2 cellular contexts compared by ENCODE assay signal in the genomic region with DNA sequence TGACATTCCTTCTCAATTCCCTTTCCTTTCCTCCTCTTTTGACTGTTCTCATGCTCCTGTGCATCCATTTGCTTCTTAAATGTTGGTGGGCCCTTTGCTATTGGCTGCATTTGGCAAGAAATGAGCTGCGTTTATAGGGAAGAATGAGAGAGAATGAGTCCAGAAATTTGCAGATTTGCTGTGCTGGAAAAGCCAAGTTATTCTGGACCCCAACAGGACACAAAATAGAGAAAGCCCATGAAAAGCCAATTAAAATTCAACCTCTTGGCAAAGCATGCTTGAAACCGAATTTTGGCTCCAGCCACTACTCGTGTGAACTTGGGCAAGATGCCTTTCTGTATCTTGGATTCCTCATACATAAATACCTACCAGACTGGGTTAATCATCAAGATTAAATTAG.
TF ChIP-seq lines count a peak whose summit lies in the region.

No MANE protein-coding gene starts in this region.

TF ChIP-seq in A549, 52 proteins besides CTCF, POLR2A, EP300 and RAD21 (continued from another document):
- TF ChIP-seq FOXS1 (CRISPR knock-in tag; IDR thresholded peaks at IDR 0.05): no peak
- TF ChIP-seq RARB (CRISPR knock-in tag; IDR thresholded peaks at IDR 0.05): no peak
- TF ChIP-seq GATA3 (IDR thresholded peaks at IDR 0.05; ENCODE audit: borderline replicate concordance): no peak
- TF ChIP-seq CHD4 (IDR thresholded peaks at IDR 0.05; ENCODE audit: borderline replicate concordance): no peak
- no peak for TF ChIP-seq SREBF2 (IDR thresholded peaks at IDR 0.05)
- no peak for TF ChIP-seq FOSL2 (IDR thresholded peaks at IDR 0.05)
- no peak for TF ChIP-seq FOSL2 (CRISPR knock-in tag; IDR thresholded peaks at IDR 0.05)
- TF ChIP-seq, protein P1, sequence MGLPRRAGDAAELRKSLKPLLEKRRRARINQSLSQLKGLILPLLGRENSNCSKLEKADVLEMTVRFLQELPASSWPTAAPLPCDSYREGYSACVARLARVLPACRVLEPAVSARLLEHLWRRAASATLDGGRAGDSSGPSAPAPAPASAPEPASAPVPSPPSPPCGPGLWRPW (IDR thresholded peaks at IDR 0.05): no peak
- TF ChIP-seq CEBPB (IDR thresholded peaks at IDR 0.05): no peak
- no peak for TF ChIP-seq JUNB (IDR thresholded peaks at IDR 0.05)
- no peak for TF ChIP-seq HOXA7 (CRISPR knock-in tag; IDR thresholded peaks at IDR 0.05)
- TF ChIP-seq MYC (IDR thresholded peaks at IDR 0.05; ENCODE audit: borderline replicate concordance, low read length): no peak
- TF ChIP-seq, protein P2, sequence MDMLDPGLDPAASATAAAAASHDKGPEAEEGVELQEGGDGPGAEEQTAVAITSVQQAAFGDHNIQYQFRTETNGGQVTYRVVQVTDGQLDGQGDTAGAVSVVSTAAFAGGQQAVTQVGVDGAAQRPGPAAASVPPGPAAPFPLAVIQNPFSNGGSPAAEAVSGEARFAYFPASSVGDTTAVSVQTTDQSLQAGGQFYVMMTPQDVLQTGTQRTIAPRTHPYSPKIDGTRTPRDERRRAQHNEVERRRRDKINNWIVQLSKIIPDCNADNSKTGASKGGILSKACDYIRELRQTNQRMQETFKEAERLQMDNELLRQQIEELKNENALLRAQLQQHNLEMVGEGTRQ (IDR thresholded peaks at IDR 0.05): no peak
- TF ChIP-seq NPAS2 (CRISPR knock-in tag; IDR thresholded peaks at IDR 0.05; ENCODE audit: borderline replicate concordance): no peak

TF ChIP-seq in HCT116, 20 proteins besides CTCF, POLR2A, EP300 and RAD21:
- TF ChIP-seq ZFX (IDR thresholded peaks at IDR 0.05) (no peak), SRF (IDR thresholded peaks at IDR 0.05; ENCODE audit: low read depth) (no peak), EZH2phosphoT487 (IDR thresholded peaks at IDR 0.05; ENCODE audit: borderline replicate concordance) (no peak), FOSL1 (IDR thresholded peaks at IDR 0.05; ENCODE audit: low read depth) (no peak), EGR1 (IDR thresholded peaks at IDR 0.05; ENCODE audit: low read depth) (no peak), SIN3A (IDR thresholded peaks at IDR 0.05; ENCODE audit: low read depth) (no peak), ELF1 (IDR thresholded peaks at IDR 0.05; ENCODE audit: borderline replicate concordance, low read depth) (no peak), YY1 (IDR thresholded peaks at IDR 0.05; ENCODE audit: extremely low read depth, insufficient replicate concordance, low read depth, low read length) (no peak), TCF7L2 (IDR thresholded peaks at IDR 0.05; ENCODE audit: borderline replicate concordance, extremely low read depth, insufficient read depth, insufficient read length) (no peak), CEBPB (IDR thresholded peaks at IDR 0.05; ENCODE audit: low read depth) (no peak), CBX3 (IDR thresholded peaks at IDR 0.05; ENCODE audit: low read depth) (no peak), POLR2AphosphoS5 (IDR thresholded peaks at IDR 0.05; ENCODE audit: low read depth, low read length) (no peak), JUND (IDR thresholded peaks at IDR 0.05) (no peak), EZH2 (IDR thresholded peaks at IDR 0.05) (no peak), SP1 (IDR thresholded peaks at IDR 0.05; ENCODE audit: low read depth) (no peak)
- TF ChIP-seq, protein P3, sequence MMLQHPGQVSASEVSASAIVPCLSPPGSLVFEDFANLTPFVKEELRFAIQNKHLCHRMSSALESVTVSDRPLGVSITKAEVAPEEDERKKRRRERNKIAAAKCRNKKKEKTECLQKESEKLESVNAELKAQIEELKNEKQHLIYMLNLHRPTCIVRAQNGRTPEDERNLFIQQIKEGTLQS (IDR thresholded peaks at IDR 0.05): no peak
- TF ChIP-seq, protein P4, sequence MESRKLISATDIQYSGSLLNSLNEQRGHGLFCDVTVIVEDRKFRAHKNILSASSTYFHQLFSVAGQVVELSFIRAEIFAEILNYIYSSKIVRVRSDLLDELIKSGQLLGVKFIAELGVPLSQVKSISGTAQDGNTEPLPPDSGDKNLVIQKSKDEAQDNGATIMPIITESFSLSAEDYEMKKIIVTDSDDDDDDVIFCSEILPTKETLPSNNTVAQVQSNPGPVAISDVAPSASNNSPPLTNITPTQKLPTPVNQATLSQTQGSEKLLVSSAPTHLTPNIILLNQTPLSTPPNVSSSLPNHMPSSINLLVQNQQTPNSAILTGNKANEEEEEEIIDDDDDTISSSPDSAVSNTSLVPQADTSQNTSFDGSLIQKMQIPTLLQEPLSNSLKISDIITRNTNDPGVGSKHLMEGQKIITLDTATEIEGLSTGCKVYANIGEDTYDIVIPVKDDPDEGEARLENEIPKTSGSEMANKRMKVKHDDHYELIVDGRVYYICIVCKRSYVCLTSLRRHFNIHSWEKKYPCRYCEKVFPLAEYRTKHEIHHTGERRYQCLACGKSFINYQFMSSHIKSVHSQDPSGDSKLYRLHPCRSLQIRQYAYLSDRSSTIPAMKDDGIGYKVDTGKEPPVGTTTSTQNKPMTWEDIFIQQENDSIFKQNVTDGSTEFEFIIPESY (IDR thresholded peaks at IDR 0.05; ENCODE audit: extremely low read depth, insufficient replicate concordance, low read length): no peak
- TF ChIP-seq, protein P5, sequence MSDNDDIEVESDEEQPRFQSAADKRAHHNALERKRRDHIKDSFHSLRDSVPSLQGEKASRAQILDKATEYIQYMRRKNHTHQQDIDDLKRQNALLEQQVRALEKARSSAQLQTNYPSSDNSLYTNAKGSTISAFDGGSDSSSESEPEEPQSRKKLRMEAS (IDR thresholded peaks at IDR 0.05): no peak
